In the genomic region with DNA sequence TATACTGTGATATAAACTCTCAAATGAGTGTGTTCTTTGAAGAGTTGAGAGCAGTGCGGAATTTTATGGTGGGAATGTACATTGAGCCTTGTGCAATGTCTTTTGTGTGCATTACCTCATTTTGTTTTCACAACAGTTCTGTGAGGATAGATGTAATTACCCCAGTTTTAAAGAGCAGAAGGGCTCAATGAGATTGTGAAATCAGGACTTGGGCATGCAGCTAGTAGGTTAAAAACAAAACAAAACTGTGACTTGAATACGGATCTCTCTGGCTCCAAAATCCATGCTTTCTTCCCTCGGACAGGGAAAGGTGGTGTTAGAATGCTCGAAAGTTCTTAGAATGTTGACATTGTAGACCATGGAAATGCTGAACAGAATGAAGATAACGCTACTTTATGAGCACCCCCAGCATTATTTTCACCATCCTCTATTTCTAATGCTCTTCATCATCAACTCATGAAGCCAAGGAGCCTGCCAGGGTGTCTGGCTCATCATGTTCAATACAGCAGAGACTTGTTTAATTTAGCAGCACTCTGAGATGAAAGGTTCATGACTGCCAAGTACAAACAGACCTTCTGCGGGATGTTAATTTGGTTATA, we compare ENCODE assay signal across 12 cellular contexts. TPM values are rescaled to one million over a fixed set of nuclear protein-coding genes. Genes with fewer than 3 reads are reported as not detected.
DNase-seq lines count a peak whose midpoint lies in the region; ATAC-seq and TF ChIP-seq lines count a peak whose summit lies in the region.
"Had no signal": no experiment of that assay in that cellular context is flagged by ENCODE, and none has a peak within 500 bp of the region (broad histone marks: within the 10 kb centered on the region; RNA-seq: fewer than 3 reads in every experiment).

No MANE protein-coding gene starts in this region.

- no peak overlapping the region for H3K4me3 ChIP-seq in fibroblast of villous mesenchyme (ENCODE audit: low read depth, low read length)
- no peak overlapping the region for H3K4me3 ChIP-seq in trophoblast cell (ENCODE audit: low read depth, low read length)
- no peak overlapping the region for H3K4me3 ChIP-seq in neural progenitor cell
- H3K4me3 ChIP-seq in tibial nerve = no peak overlapping the region

- H3K4me1 ChIP-seq in trophoblast cell (ENCODE audit: control insufficient read depth in 1 of 2, insufficient read depth in 2 of 2, low read length in 2 of 2) = no peaks in the 10 kb centered on the region
- no peaks in the 10 kb centered on the region for H3K4me1 ChIP-seq in neural progenitor cell
- H3K4me1 ChIP-seq in tibial nerve = peaks cover 0 to 26% (median 4%) of the 10 kb centered on the region in 4 donors

- no peak overlapping the region for H4K8ac ChIP-seq in trophoblast cell (ENCODE audit: low read depth, low read length)

- no peaks in the 10 kb centered on the region for H3K79me1 ChIP-seq in trophoblast cell (ENCODE audit: low read length)

- H4K91ac ChIP-seq in trophoblast cell (ENCODE audit: low read depth, low read length) = no peak overlapping the region

- no peak overlapping the region for H2BK12ac ChIP-seq in trophoblast cell (ENCODE audit: low read length)

- H3K9me3 ChIP-seq in trophoblast cell (ENCODE audit: insufficient read depth, low read depth, low read length) (no peaks in the 10 kb centered on the region), neural progenitor cell (ENCODE audit: low read depth) (no peaks in the 10 kb centered on the region), tibial nerve (no peaks in the 10 kb centered on the region)

- no peak overlapping the region for H2BK120ac ChIP-seq in trophoblast cell (ENCODE audit: insufficient read depth, low read length, poor library complexity)

- WGBS in trophoblast cell (ENCODE audit: extremely low coverage, insufficient coverage, insufficient read length) = no CpG with 5 or more reads among the region's 6 CpGs
- WGBS in tibial nerve, 2 donors = 70 to 77% methylated on average over 6 of the region's 6 CpGs

- H2AFZ ChIP-seq in trophoblast cell (ENCODE audit: insufficient read depth, low read length, poor library complexity) (no peak overlapping the region), neural progenitor cell (replicated peaks) (no peak overlapping the region)

- H3K18ac ChIP-seq in trophoblast cell (ENCODE audit: low read length) = no peak overlapping the region

- H3K27me3 ChIP-seq in trophoblast cell (ENCODE audit: insufficient read depth, low read length) (no peaks in the 10 kb centered on the region), neural progenitor cell (no peaks in the 10 kb centered on the region), tibial nerve (no peaks in the 10 kb centered on the region)

- peaks cover 53% of the 10 kb centered on the region for H4K20me1 ChIP-seq in neural progenitor cell (ENCODE audit: low read depth)

- no peak overlapping the region for H2AK5ac ChIP-seq in trophoblast cell (ENCODE audit: low read length)

- H3K36me3 ChIP-seq in trophoblast cell (ENCODE audit: control insufficient read depth in 1 of 2, insufficient read depth in 2 of 2, low read length in 2 of 2) (peaks cover 4 to 6% of the 10 kb centered on the region in 2 experiments), neural progenitor cell (no peaks in the 10 kb centered on the region), tibial nerve (no peaks in the 10 kb centered on the region)

- H3K23ac ChIP-seq in trophoblast cell (ENCODE audit: low read length) = no peak overlapping the region

- no peak overlapping the region for H3K9ac ChIP-seq in trophoblast cell (ENCODE audit: low read length)
- no peak overlapping the region for H3K9ac ChIP-seq in neural progenitor cell

- H3K4me3 Mint-ChIP-seq in neural progenitor cell = no peak overlapping the region
- H3K4me3 Mint-ChIP-seq: B cell had no signal

- TF ChIP-seq EP300 in tibial nerve (IDR thresholded peaks at IDR 0.05) = no peak

- no peak for TF ChIP-seq POLR2A in tibial nerve (IDR thresholded peaks at IDR 0.05)

- DNase-seq in fibroblast of villous mesenchyme (ENCODE audit: low read depth) (peak; percentile 88), trophoblast cell (peak; percentile 12 to 58), NCI-H146 treated with DMSO at 0.1 percent for 48 hours (lab: John Stamatoyannopoulos, UW; ENCODE audit: unreplicated experiment) (no peak), neural progenitor cell (ENCODE audit: low spot score) (no peak), tibial nerve (ENCODE audit: low spot score in 2 of 2) (no peak)
- DNase-seq: activated effector memory CD4-positive, alpha-beta T cell treated with Interleukin-2 at 50 U/mL for 16 hours; GDM1; NCI-H345 had no signal

- H4K12ac ChIP-seq in trophoblast cell (ENCODE audit: low read depth, low read length) = no peak overlapping the region

- H3K79me2 ChIP-seq in trophoblast cell (ENCODE audit: control insufficient read depth, insufficient read depth, low read length, poor library complexity) (no peaks in the 10 kb centered on the region), neural progenitor cell (ENCODE audit: low read depth) (peaks cover 89% of the 10 kb centered on the region)

- H3K36me3 Mint-ChIP-seq in neural progenitor cell = peaks cover 28% of the 10 kb centered on the region

- no peak overlapping the region for H2BK5ac ChIP-seq in trophoblast cell (ENCODE audit: low read depth, low read length, poor library complexity)

- H3K14ac ChIP-seq in trophoblast cell (ENCODE audit: low read length) = no peak overlapping the region

- H3F3A ChIP-seq in neural progenitor cell (ENCODE audit: low read depth) = no peaks in the 10 kb centered on the region

- no peaks in the 10 kb centered on the region for H3K27me3 Mint-ChIP-seq in neural progenitor cell (ENCODE audit: insufficient read depth, low read depth)
- H3K27me3 Mint-ChIP-seq: B cell had no signal

- H3K27ac ChIP-seq in C4-2B (peak overlapping the region; percentile 37; the same call in 1 of the 2 replicates), VCaP (peak overlapping the region; percentile 61), trophoblast cell (ENCODE audit: low read depth, low read length) (no peak overlapping the region), neural progenitor cell (no peak overlapping the region), tibial nerve (no peak overlapping the region)

- no peak overlapping the region for H3K27ac Mint-ChIP-seq in neural progenitor cell
- H3K27ac Mint-ChIP-seq: B cell had no signal

- H3K4ac ChIP-seq in trophoblast cell (ENCODE audit: low read depth, low read length) = no peak overlapping the region

- H3K4me2 ChIP-seq in trophoblast cell (ENCODE audit: low read length) (no peak overlapping the region), neural progenitor cell (no peak overlapping the region)

- no peak for ATAC-seq in HG02678 (IDR thresholded peaks at IDR 0.05; ENCODE audit: unreplicated experiment)

- no peaks in the 10 kb centered on the region for H3K9me3 Mint-ChIP-seq in neural progenitor cell

- TF ChIP-seq CTCF in C4-2B (conservative IDR thresholded peaks at IDR 0.05) (no peak), VCaP (conservative IDR thresholded peaks at IDR 0.05) (no peak), fibroblast of villous mesenchyme (IDR thresholded peaks at IDR 0.05; ENCODE audit: insufficient read depth, low read depth, low read length) (no peak), neural progenitor cell (IDR thresholded peaks at IDR 0.05) (no peak), tibial nerve (IDR thresholded peaks at IDR 0.05) (no peak)

- no peaks in the 10 kb centered on the region for H3K4me1 Mint-ChIP-seq in neural progenitor cell

RNA-seq across cellular contexts. Expression of gene MRTFB, which starts 17.1 kb away (rescaled TPM):
- total RNA-seq in fibroblast of villous mesenchyme (8.2 and 10.0 TPM in 2 replicates), neural progenitor cell (ENCODE audit: low replicate concordance) (25.8 and 26.8 TPM in 2 replicates), tibial nerve (10 to 100 TPM; 35.6 to 76.9 (median 61.8) TPM)
- polyA plus RNA-seq in trophoblast cell (2013) = 16.1 and 17.0 TPM in 2 replicates

Comparison
In these comparisons a context has a peak if more than half of its experiments do, and no peak if none do; other contexts are left out.
1. H3K27ac ChIP-seq: peak in C4-2B (single experiment) and VCaP (single experiment); none in trophoblast cell (single experiment), neural progenitor cell (single experiment) and tibial nerve (0 of 4).
2. DNase-seq: peak in fibroblast of villous mesenchyme (single experiment) and trophoblast cell (2 of 2); none in NCI-H146 treated with DMSO at 0.1 percent for 48 hours (single experiment), neural progenitor cell (single experiment) and tibial nerve (0 of 2).